Comparison of ENCODE assay signal across 8 cellular contexts in the genomic region with DNA sequence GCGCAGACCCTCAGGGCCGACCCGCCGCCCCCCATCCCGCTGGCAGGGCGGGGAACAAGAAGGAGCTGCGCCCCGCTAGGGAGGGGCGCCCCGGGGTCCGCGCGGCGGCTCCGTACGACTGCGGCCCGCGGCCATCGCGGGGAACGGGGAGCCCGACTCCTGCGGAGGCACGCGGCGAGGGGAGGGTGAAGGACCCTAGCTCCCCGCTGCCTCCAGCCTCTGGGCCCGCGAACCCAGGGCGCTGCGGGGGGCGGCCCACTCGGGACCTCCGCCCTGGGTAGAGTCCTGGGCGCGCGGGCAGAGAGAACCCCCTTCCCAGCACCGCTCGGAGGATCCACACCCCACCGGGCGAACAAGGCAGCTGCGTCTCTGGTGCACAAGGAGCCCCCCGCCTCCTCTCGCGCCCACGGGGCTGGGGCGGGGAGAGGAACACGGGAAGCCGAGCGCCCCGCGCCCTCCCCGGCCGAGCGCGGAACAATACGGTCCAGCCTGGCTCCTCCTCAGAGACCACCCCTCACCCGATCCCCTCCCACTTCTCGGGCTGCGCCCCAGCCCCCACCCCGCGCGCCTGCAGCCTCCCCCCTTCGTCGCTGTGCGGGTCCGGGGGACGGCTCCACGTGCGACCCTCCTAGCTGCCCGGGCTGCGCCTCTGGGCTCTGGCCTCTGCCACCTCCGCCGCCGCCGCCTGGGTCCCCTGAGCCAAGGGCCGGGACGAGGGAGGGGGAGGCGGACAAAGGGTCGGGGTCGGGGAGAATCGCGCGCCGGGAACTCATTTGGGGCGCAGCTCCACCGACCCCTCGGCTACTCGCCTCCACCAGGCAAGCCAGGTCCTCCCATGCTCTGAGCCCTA. TPM values are rescaled to one million over a fixed set of nuclear protein-coding genes. Genes with fewer than 3 reads are reported as not detected.
DNase-seq lines count a peak whose midpoint lies in the region; TF ChIP-seq lines count a peak whose summit lies in the region.
"Had no signal": no experiment of that assay in that cellular context is flagged by ENCODE, and none has a peak within 500 bp of the region (broad histone marks: within the 10 kb centered on the region; RNA-seq: fewer than 3 reads in every experiment).

A gene with protein sequence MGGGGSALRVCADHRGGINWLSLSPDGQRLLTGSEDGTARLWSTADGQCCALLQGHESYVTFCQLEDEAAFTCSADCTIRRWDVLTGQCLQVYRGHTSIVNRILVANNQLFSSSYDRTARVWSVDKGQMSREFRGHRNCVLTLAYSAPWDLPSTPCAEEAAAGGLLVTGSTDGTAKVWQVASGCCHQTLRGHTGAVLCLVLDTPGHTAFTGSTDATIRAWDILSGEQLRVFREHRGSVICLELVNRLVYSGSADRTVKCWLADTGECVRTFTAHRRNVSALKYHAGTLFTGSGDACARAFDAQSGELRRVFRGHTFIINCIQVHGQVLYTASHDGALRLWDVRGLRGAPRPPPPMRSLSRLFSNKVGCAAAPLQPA (minus strand): TSS at position 484 of the 850 bp plus-strand sequence. CDS start 449 bp downstream, at position 35.

- H3K9me3 ChIP-seq in iPS-18c (ENCODE audit: control insufficient read depth, insufficient read depth, low read length), result no peaks in the 10 kb centered on the region
- H3K9me3 ChIP-seq in spleen, result no peaks in the 10 kb centered on the region

- H3K27ac ChIP-seq in spleen, result peak within 1 kb of the TSS; percentile 70 to 93 (median 89)
- H3K27ac ChIP-seq: epithelial cell of prostate had no signal

- peaks cover 2 to 49% (median 25%) of the 10 kb centered on the region in 7 donors for H3K27me3 ChIP-seq in spleen (replicated peaks in 1 of 7)

- no peaks in the 10 kb centered on the region for H3K36me3 ChIP-seq in spleen

- H3K27ac Mint-ChIP-seq in activated naive CD8-positive, alpha-beta T cell, result no peak within 1 kb of the TSS

- 1 to 8% (median 2%) methylated on average over 26 to 90 of the region's 90 CpGs for WGBS in spleen, 5 donors

- no peaks in the 10 kb centered on the region for H3K9me3 Mint-ChIP-seq in activated naive CD8-positive, alpha-beta T cell (ENCODE audit: low read depth)

- DNase-seq in KBM-7 (peak; percentile 48), spleen (peak; percentile 81), midbrain (lab: John Stamatoyannopoulos, UW) (no peak), GM10266 (ENCODE audit: extremely low spot score) (no peak), NCI-H187 (lab: John Stamatoyannopoulos, UW) (no peak)

- peaks cover 2 to 72% (median 44%) of the 10 kb centered on the region in 6 donors for H3K4me1 ChIP-seq in spleen

- H3K27me3 Mint-ChIP-seq in activated naive CD8-positive, alpha-beta T cell, result peaks cover 11% of the 10 kb centered on the region

- in situ Hi-C loops in KBM-7 (cut with MboI; ENCODE audit: low pct_unique_long_range_greater_than_20kb, low sequenced_read_pairs), result no loop called here

- no peaks in the 10 kb centered on the region for H3K36me3 Mint-ChIP-seq in activated naive CD8-positive, alpha-beta T cell

- TF ChIP-seq POLR2A in spleen (IDR thresholded peaks at IDR 0.05), result no peak

- intact Hi-C loops in spleen (cut with DNase I; ENCODE audit: low total_unique reads), result no loop called here

- H3K4me3 Mint-ChIP-seq in activated naive CD8-positive, alpha-beta T cell, result peak within 1 kb of the TSS; percentile 90

- peak within 1 kb of the TSS; percentile 85 for H3K4me3 ChIP-seq in iPS-18c (ENCODE audit: insufficient read depth, low read depth, low read length)
- H3K4me3 ChIP-seq in spleen, result peak within 1 kb of the TSS; percentile 42 to 75 (median 48)

- H3K4me1 Mint-ChIP-seq in activated naive CD8-positive, alpha-beta T cell (ENCODE audit: low read depth), result peaks cover 34% of the 10 kb centered on the region

- TF ChIP-seq CTCF in spleen (IDR thresholded peaks at IDR 0.05 in 8 of 11, conservative IDR thresholded peaks at IDR 0.05 in 3 of 11) (no peak), GM10266 (IDR thresholded peaks at IDR 0.05; ENCODE audit: control insufficient read depth, insufficient read depth, low read depth, missing control alignments) (no peak)

RNA-seq across cellular contexts. Expression of the gene that starts here (rescaled TPM):
- total RNA-seq in spleen, result 10 to 100 TPM; 15.4 to 71.9 (median 58.1) TPM
- 10 to 100 TPM in 1 of 3 donors, 1 to 10 TPM in 2; 2.8 to 29.5 (median 8.6) TPM for polyA plus RNA-seq in spleen

Comparison
In these comparisons a context has a peak if more than half of its experiments do, and no peak if none do; other contexts are left out.
1. DNase-seq: peak in KBM-7 (single experiment) and spleen (single experiment); none in midbrain (single experiment), GM10266 (single experiment) and NCI-H187 (0 of 2).